20 cellular contexts compared by ENCODE assay signal in genomic region chr11:45060707-45061106, GRCh38.
"Had no signal": no experiment of that assay in that cellular context is flagged by ENCODE, and none has a peak within 500 bp of the region (broad histone marks: within the 10 kb centered on the region; RNA-seq: fewer than 3 reads in every experiment).

No MANE protein-coding gene starts in this region.

- H3K27ac ChIP-seq: epithelial cell of prostate, esophagus squamous epithelium, gastroesophageal sphincter, stomach, thoracic aorta, transverse colon had no signal

- H3K36me3 ChIP-seq: esophagus squamous epithelium, gastroesophageal sphincter, stomach, thoracic aorta, transverse colon had no signal

- H3K9me3 ChIP-seq: thoracic aorta, transverse colon had no signal

- H3K4me1 ChIP-seq: gastroesophageal sphincter, stomach, transverse colon had no signal

- H3K4me3 ChIP-seq: esophagus squamous epithelium, gastroesophageal sphincter, lung, stomach, thoracic aorta, transverse colon had no signal

- H3K27me3 ChIP-seq: esophagus squamous epithelium, stomach, transverse colon had no signal

- ATAC-seq: effector memory CD8-positive, alpha-beta T cell; gastroesophageal sphincter; left cardiac atrium; left ventricle myocardium superior; sciatic nerve had no signal

- DNase-seq: effector memory CD8-positive, alpha-beta T cell; esophagus squamous epithelium; foreskin fibroblast; glutamatergic neuron; islet precursor cell; left cardiac atrium; left ventricle myocardium superior; mesenchymal stem cell; midbrain; naive B cell; stimulated activated CD4-positive, alpha-beta T cell treated with anti-CD3 and anti-CD28 coated beads, Interleukin-12 subunit alpha, Interleukin-12 subunit beta, amount 100 ng/mL, for 4 hours; stimulated activated naive CD4-positive, alpha-beta T cell; stomach; substantia nigra; transverse colon had no signal
